Comparison of ENCODE assay signal across 16 cellular contexts in genomic region chr3:194482196-194482593, GRCh38. TPM values are rescaled to one million over a fixed set of nuclear protein-coding genes. Genes with fewer than 3 reads are reported as not detected.
A peak's percentile ranks its signal among the peaks of the same experiment; 100 is the strongest.
DNase-seq lines count a peak whose midpoint lies in the region; ATAC-seq and TF ChIP-seq lines count a peak whose summit lies in the region.
"Had no signal": no experiment of that assay in that cellular context is flagged by ENCODE, and none has a peak within 500 bp of the region (broad histone marks: within the 10 kb centered on the region; RNA-seq: fewer than 3 reads in every experiment).

No MANE protein-coding gene starts in this region.

- in situ Hi-C loops in mammary epithelial cell (cut with MboI; ENCODE audit: low sequenced_read_pairs in 2 of 2): loop anchor here (5.0 kb wide), 2 partner anchors 105 to 110 kb away; no protein-coding TSS in a partner anchor

- no peaks in the 10 kb centered on the region for H3K27me3 ChIP-seq in mammary epithelial cell (ENCODE audit: insufficient read depth, low read length)
- no peaks in the 10 kb centered on the region for H3K27me3 ChIP-seq in PC-3 (ENCODE audit: low read length)
- no peaks in the 10 kb centered on the region for H3K27me3 ChIP-seq in thyroid gland

- TF ChIP-seq POLR2A in thyroid gland (IDR thresholded peaks at IDR 0.05): no peak

- H3K27ac Mint-ChIP-seq in MCF 10A (ENCODE audit: low read depth, unreplicated experiment): peak overlapping the region; percentile 85
- H3K27ac Mint-ChIP-seq in dendritic cell treated with granulocyte-macrophage colony-stimulating factor and Interleukin-4, amounts not matched to agents 40 ng/mL and 50 ng/mL, for 4 days: peak overlapping the region; percentile 21
- H3K27ac Mint-ChIP-seq in endothelial cell (ENCODE audit: unreplicated experiment): no peak overlapping the region

- 85% methylated on average over 1 of the region's 1 CpG for WGBS in mammary epithelial cell (ENCODE audit: low coverage, missing lambda C conversion rate)
- WGBS in thyroid gland, 2 donors: 53 to 74% methylated on average over 1 of the region's 1 CpG

- intact Hi-C loops in MCF 10A (cut with micrococcal nuclease) (no loop called here), mammary epithelial cell (cut with micrococcal nuclease) (loop anchor here (10.0 kb wide), 1 partner anchor 783 kb away; no protein-coding TSS in a partner anchor), PC-3 (cut with micrococcal nuclease) (no loop called here), thyroid gland (cut with DNase I) (no loop called here)
- intact Hi-C loops in dendritic cell treated with granulocyte-macrophage colony-stimulating factor and Interleukin-4, amounts not matched to agents 40 ng/mL and 50 ng/mL, for 4 days (cut with micrococcal nuclease): no loop called here

- peaks cover 92% of the 10 kb centered on the region for H3K79me2 ChIP-seq in mammary epithelial cell (ENCODE audit: insufficient read depth, low read length)
- peaks cover 89% of the 10 kb centered on the region for H3K79me2 ChIP-seq in PC-3 (ENCODE audit: low read length)

- H3F3A ChIP-seq in PC-3 (ENCODE audit: low read length, unreplicated experiment): no peaks in the 10 kb centered on the region

- CTCF ChIA-PET in MCF 10A (lab: Yijun Ruan, JAX) (no interaction called here), mammary epithelial cell (lab: Charles Lee; ENCODE audit: low non-redundant PET) (no interaction called here), PC-3 (lab: Charles Lee) (no interaction called here)

- BruUV-seq in MCF 10A (replicated peaks; lab: Mats Ljungman, UMichigan) (no TSS peak), mammary epithelial cell (replicated peaks; lab: Mats Ljungman, UMichigan) (no TSS peak), PC-3 (replicated peaks; lab: Mats Ljungman, UMichigan) (no TSS peak)

- H3K36me3 ChIP-seq in mammary epithelial cell (ENCODE audit: insufficient read depth, low read length): peaks cover 2% of the 10 kb centered on the region
- H3K36me3 ChIP-seq in PC-3 (ENCODE audit: low read depth, low read length): peaks cover 21% of the 10 kb centered on the region; the same call in 1 of the 2 replicates
- no peaks in the 10 kb centered on the region for H3K36me3 ChIP-seq in thyroid gland
- H3K36me3 ChIP-seq: prostate gland had no signal

- H3K4me1 ChIP-seq in mammary epithelial cell (ENCODE audit: insufficient read depth, low read length) (peaks cover 19% of the 10 kb centered on the region), PC-3 (ENCODE audit: insufficient read depth, low read length) (peaks cover 26% of the 10 kb centered on the region), thyroid gland (peaks cover 57 to 65% of the 10 kb centered on the region in 2 donors)
- H3K4me1 ChIP-seq: prostate gland had no signal

- H3K9me3 ChIP-seq in mammary epithelial cell (replicated peaks; ENCODE audit: insufficient read depth, low read length) (no peaks in the 10 kb centered on the region), PC-3 (ENCODE audit: low read length) (no peaks in the 10 kb centered on the region), thyroid gland (no peaks in the 10 kb centered on the region)
- H3K9me3 ChIP-seq: prostate gland had no signal

- ATAC-seq in PC-3: no peak

- DNase-seq in MCF 10A (ENCODE audit: unreplicated experiment): peak; percentile 37
- DNase-seq in mammary epithelial cell: no peak
- DNase-seq in PC-3: peak; percentile 31
- DNase-seq in thyroid gland: no peak
- no peak for DNase-seq in NCI-H146 (lab: John Stamatoyannopoulos, UW)
- no peak for DNase-seq in NCI-H446 treated with DMSO at 0.1 percent for 48 hours (lab: John Stamatoyannopoulos, UW)
- DNase-seq in endothelial cell (ENCODE audit: low spot score): no peak
- DNase-seq: amniotic stem cell; DMS79 treated with DMSO at 0.1 percent for 48 hours; foreskin melanocyte; immature natural killer cell; MV-4-11; stimulated activated CD8-positive, alpha-beta memory T cell treated with anti-CD3 and anti-CD28 coated beads, Interleukin-4, amount 100 ng/mL, for 48 hours; T1000 had no signal

- TF ChIP-seq CTCF in MCF 10A (IDR thresholded peaks at IDR 0.05; ENCODE audit: unreplicated experiment) (no peak), mammary epithelial cell (conservative IDR thresholded peaks at IDR 0.05 in 1 of 2, IDR thresholded peaks at IDR 0.05 in 1 of 2; ENCODE audit: extremely low read depth in 1 of 2, insufficient read depth in 1 of 2, low read depth in 1 of 2, low read length in 2 of 2) (no peak), PC-3 (conservative IDR thresholded peaks at IDR 0.05; ENCODE audit: low read depth, low read length) (no peak), thyroid gland (IDR thresholded peaks at IDR 0.05) (no peak), endothelial cell (IDR thresholded peaks at IDR 0.05; ENCODE audit: unreplicated experiment) (no peak)

- H3K4me2 ChIP-seq in mammary epithelial cell (ENCODE audit: insufficient read depth, low read depth, low read length) (no peak overlapping the region), PC-3 (ENCODE audit: low read length) (no peak overlapping the region)

- POLR2A ChIA-PET in MCF 10A (lab: Yijun Ruan, JAX) (no interaction called here), PC-3 (lab: Charles Lee; ENCODE audit: unreplicated experiment) (no interaction called here)

- H4K20me1 ChIP-seq in mammary epithelial cell (ENCODE audit: insufficient read depth, low read length) (no peaks in the 10 kb centered on the region), PC-3 (ENCODE audit: low read length) (peaks cover 41% of the 10 kb centered on the region)

- H3K36me3 Mint-ChIP-seq in MCF 10A (ENCODE audit: insufficient read depth, unreplicated experiment): peaks cover 7% of the 10 kb centered on the region
- peaks cover 22% of the 10 kb centered on the region for H3K36me3 Mint-ChIP-seq in dendritic cell treated with granulocyte-macrophage colony-stimulating factor and Interleukin-4, amounts not matched to agents 40 ng/mL and 50 ng/mL, for 4 days (ENCODE audit: low read depth)
- H3K36me3 Mint-ChIP-seq in endothelial cell (ENCODE audit: low read depth, unreplicated experiment): peaks cover 5% of the 10 kb centered on the region

- no peaks in the 10 kb centered on the region for H3K9me3 Mint-ChIP-seq in MCF 10A (ENCODE audit: unreplicated experiment)
- H3K9me3 Mint-ChIP-seq in dendritic cell treated with granulocyte-macrophage colony-stimulating factor and Interleukin-4, amounts not matched to agents 40 ng/mL and 50 ng/mL, for 4 days: no peaks in the 10 kb centered on the region
- H3K9me3 Mint-ChIP-seq in endothelial cell (ENCODE audit: unreplicated experiment): no peaks in the 10 kb centered on the region
- H3K9me3 Mint-ChIP-seq: immature natural killer cell had no signal

- no peak overlapping the region for H3K27ac ChIP-seq in mammary epithelial cell (ENCODE audit: insufficient read depth, low read depth, low read length)
- no peak overlapping the region for H3K27ac ChIP-seq in PC-3 (ENCODE audit: low read length)
- peak overlapping the region; percentile 10 to 66 (median 46) for H3K27ac ChIP-seq in thyroid gland
- H3K27ac ChIP-seq: prostate gland had no signal

- H3K9ac ChIP-seq in mammary epithelial cell (ENCODE audit: insufficient read depth, low read length): no peak overlapping the region
- no peak overlapping the region for H3K9ac ChIP-seq in PC-3 (ENCODE audit: low read length)

- H3K27me3 Mint-ChIP-seq in MCF 10A (ENCODE audit: insufficient read depth, unreplicated experiment) (no peaks in the 10 kb centered on the region), endothelial cell (ENCODE audit: unreplicated experiment) (peaks cover 7% of the 10 kb centered on the region)
- H3K27me3 Mint-ChIP-seq in dendritic cell treated with granulocyte-macrophage colony-stimulating factor and Interleukin-4, amounts not matched to agents 40 ng/mL and 50 ng/mL, for 4 days: no peaks in the 10 kb centered on the region

- H3K4me1 Mint-ChIP-seq in MCF 10A (ENCODE audit: insufficient read depth, unreplicated experiment): peaks cover 27% of the 10 kb centered on the region
- peaks cover 45% of the 10 kb centered on the region for H3K4me1 Mint-ChIP-seq in dendritic cell treated with granulocyte-macrophage colony-stimulating factor and Interleukin-4, amounts not matched to agents 40 ng/mL and 50 ng/mL, for 4 days (ENCODE audit: low read depth)
- H3K4me1 Mint-ChIP-seq in endothelial cell (ENCODE audit: unreplicated experiment): peaks cover 9% of the 10 kb centered on the region

- no peaks in the 10 kb centered on the region for H3K9me2 ChIP-seq in PC-3 (replicated peaks; ENCODE audit: low read length)

- dilution Hi-C loops in mammary epithelial cell (cut with HindIII; ENCODE audit: low sequenced_read_pairs): no loop called here

- H3K4me3 Mint-ChIP-seq in MCF 10A (ENCODE audit: unreplicated experiment): no peak overlapping the region
- H3K4me3 Mint-ChIP-seq in dendritic cell treated with granulocyte-macrophage colony-stimulating factor and Interleukin-4, amounts not matched to agents 40 ng/mL and 50 ng/mL, for 4 days: no peak overlapping the region
- no peak overlapping the region for H3K4me3 Mint-ChIP-seq in endothelial cell (ENCODE audit: unreplicated experiment)
- H3K4me3 Mint-ChIP-seq: immature natural killer cell had no signal

- no peak overlapping the region for H3K4me3 ChIP-seq in mammary epithelial cell (replicated peaks in 1 of 3; ENCODE audit: insufficient read depth in 1 of 3, low read depth in 2 of 3, low read length in 3 of 3)
- no peak overlapping the region for H3K4me3 ChIP-seq in PC-3 (ENCODE audit: low read length)
- H3K4me3 ChIP-seq in thyroid gland (replicated peaks in 1 of 3): no peak overlapping the region
- H3K4me3 ChIP-seq: prostate gland had no signal

- H2AFZ ChIP-seq in mammary epithelial cell (ENCODE audit: low read depth, low read length) (no peak overlapping the region), PC-3 (ENCODE audit: low read length) (no peak overlapping the region)

RNA-seq across cellular contexts. Expression of gene ATP13A3, which starts 4.6 kb away (rescaled TPM):
- total RNA-seq in MCF 10A (2022) (119 and 125 TPM in 2 replicates), mammary epithelial cell (100 to 1,000 TPM; 151 to 226 TPM), PC-3 (2014; rRNA removed) (69.4 and 101 TPM in 2 replicates), thyroid gland (100 to 1,000 TPM; 262 to 426 (median 341) TPM), endothelial cell (ENCODE audit: unreplicated experiment) (32.1 TPM)
- 65.5 TPM for polyA plus RNA-seq in mammary epithelial cell
- polyA minus RNA-seq in mammary epithelial cell: 76.2 TPM

Comparison
In these comparisons a context has a peak if more than half of its experiments do, and no peak if none do; other contexts are left out.
1. DNase-seq: peak in MCF 10A (single experiment) and PC-3 (single experiment); none in mammary epithelial cell (single experiment), thyroid gland (0 of 2), NCI-H146 (single experiment), NCI-H446 treated with DMSO at 0.1 percent for 48 hours (single experiment) and endothelial cell (single experiment).
2. H3K27ac ChIP-seq: peak in thyroid gland (3 of 3); none in mammary epithelial cell (single experiment) and PC-3 (single experiment).